In genomic region chr13:33181264-33181663, GRCh38 we compare ENCODE assay signal across 15 cellular contexts.
DNase-seq lines count a peak whose midpoint lies in the region; ATAC-seq and TF ChIP-seq lines count a peak whose summit lies in the region.
"Had no signal": no experiment of that assay in that cellular context is flagged by ENCODE, and none has a peak within 500 bp of the region (broad histone marks: within the 10 kb centered on the region; RNA-seq: fewer than 3 reads in every experiment).

No MANE protein-coding gene starts in this region.

- DNase-seq in T47D (ENCODE audit: low read depth in 1 of 2, low spot score in 1 of 2) (peak; percentile 2 to 24), breast epithelium (ENCODE audit: low spot score in 2 of 2) (no peak), hepatocyte (ENCODE audit: low spot score) (no peak), GM03348 (ENCODE audit: low spot score) (no peak), SKM-1 (lab: John Stamatoyannopoulos, UW; ENCODE audit: unreplicated experiment) (no peak)
- DNase-seq: C1 segment of cervical spinal cord; Calu3; CD4-positive, alpha-beta T cell; DMS 273 treated with DMSO at 0.1 percent for 48 hours; H7; IMR-90 had no signal

- ATAC-seq in GM19023 (IDR thresholded peaks at IDR 0.05; ENCODE audit: unreplicated experiment), result no peak
- ATAC-seq: GM12878, GM23338 had no signal

- intact Hi-C loops in breast epithelium (cut with DNase I; ENCODE audit: low total_unique reads), result no loop called here

- H3K4me1 ChIP-seq in breast epithelium (no peaks in the 10 kb centered on the region), hepatocyte (ENCODE audit: insufficient read depth) (peaks cover 46% of the 10 kb centered on the region), rectal smooth muscle tissue (ENCODE audit: control insufficient read depth, insufficient read depth, low read length) (peaks cover 51% of the 10 kb centered on the region)

- TF ChIP-seq POLR2A in breast epithelium (IDR thresholded peaks at IDR 0.05), result no peak

- peaks cover 31% of the 10 kb centered on the region for H3K79me2 ChIP-seq in hepatocyte

- no peaks in the 10 kb centered on the region for H4K20me1 ChIP-seq in hepatocyte (ENCODE audit: insufficient read depth, poor library complexity, severe bottlenecking)

- no peak for TF ChIP-seq CTCF in breast epithelium (IDR thresholded peaks at IDR 0.05)
- TF ChIP-seq CTCF in hepatocyte (IDR thresholded peaks at IDR 0.05; ENCODE audit: poor library complexity), result no peak

- no peaks in the 10 kb centered on the region for H3K9me3 ChIP-seq in breast epithelium
- no peaks in the 10 kb centered on the region for H3K9me3 ChIP-seq in hepatocyte (ENCODE audit: low read depth)

- H3K36me3 ChIP-seq in breast epithelium, result no peaks in the 10 kb centered on the region
- no peaks in the 10 kb centered on the region for H3K36me3 ChIP-seq in hepatocyte (replicated peaks; ENCODE audit: insufficient read depth, low read depth)
- H3K36me3 ChIP-seq in rectal smooth muscle tissue (ENCODE audit: control insufficient read depth, insufficient read depth, low read length), result no peaks in the 10 kb centered on the region

- no peak overlapping the region for H2AFZ ChIP-seq in hepatocyte
- H2AFZ ChIP-seq: GM23338 had no signal

- H3K27me3 ChIP-seq in breast epithelium (no peaks in the 10 kb centered on the region), hepatocyte (no peaks in the 10 kb centered on the region), rectal smooth muscle tissue (ENCODE audit: control insufficient read depth, insufficient read depth, low read length) (no peaks in the 10 kb centered on the region)

- H3K4me3 ChIP-seq in breast epithelium (no peak overlapping the region), hepatocyte (no peak overlapping the region), rectal smooth muscle tissue (ENCODE audit: low read length) (no peak overlapping the region)
- H3K4me3 ChIP-seq: GM12878, GM23338 had no signal

- H3K9ac ChIP-seq in rectal smooth muscle tissue (ENCODE audit: low read length), result no peak overlapping the region

- H3K27ac ChIP-seq in breast epithelium (no peak overlapping the region), hepatocyte (peak overlapping the region; percentile 87), rectal smooth muscle tissue (ENCODE audit: low read depth, low read length) (peak overlapping the region; percentile 23)

- no peaks in the 10 kb centered on the region for H3K9me2 ChIP-seq in hepatocyte (replicated peaks; ENCODE audit: insufficient read depth)

- in situ Hi-C loops in T47D (cut with HindIII; ENCODE audit: low pct_unique_long_range_greater_than_20kb, low sequenced_read_pairs), result no loop called here

- H3K4me2 ChIP-seq in hepatocyte, result peak overlapping the region; percentile 62

Comparison
In these comparisons a context has a peak if more than half of its experiments do, and no peak if none do; other contexts are left out.
1. DNase-seq: peak in T47D (2 of 2); none in breast epithelium (0 of 2), hepatocyte (single experiment), GM03348 (single experiment) and SKM-1 (single experiment).
2. H3K27ac ChIP-seq: peak in hepatocyte (single experiment) and rectal smooth muscle tissue (single experiment); none in breast epithelium (0 of 2).